ENCODE assay signal across 11 cellular contexts in genomic region chr12:2054091-2055018, GRCh38. TPM values are rescaled to one million over a fixed set of nuclear protein-coding genes. Genes with fewer than 3 reads are reported as not detected.
DNase-seq lines count a peak whose midpoint lies in the region; ATAC-seq and TF ChIP-seq lines count a peak whose summit lies in the region.
"Had no signal": no experiment of that assay in that cellular context is flagged by ENCODE, and none has a peak within 500 bp of the region (broad histone marks: within the 10 kb centered on the region; RNA-seq: fewer than 3 reads in every experiment).

No MANE protein-coding gene starts in this region.

- H3K9me3 ChIP-seq in MG63: no peaks in the 10 kb centered on the region
- no peaks in the 10 kb centered on the region for H3K9me3 ChIP-seq in PC-3 (ENCODE audit: low read length)

- CTCF ChIA-PET in PC-3 (lab: Charles Lee): no interaction called here

- no peak overlapping the region for H3K27ac Mint-ChIP-seq in natural killer cell treated with Interleukin-12 subunit alpha and Interleukin-12 subunit beta and Interleukin-15 and Interleukin-18, amount 100 ng/mL, for 72 hours

- no peaks in the 10 kb centered on the region for H3K36me3 ChIP-seq in MG63
- H3K36me3 ChIP-seq in PC-3 (ENCODE audit: low read depth, low read length): no peaks in the 10 kb centered on the region

- no peak overlapping the region for H2AFZ ChIP-seq in PC-3 (ENCODE audit: low read length)

- BruUV-seq in PC-3 (replicated peaks; lab: Mats Ljungman, UMichigan): no TSS peak

- H3K4me3 ChIP-seq in AG09309 (ENCODE audit: control insufficient read depth, low read depth, low read length) (peak overlapping the region; percentile 88), MG63 (peak overlapping the region; percentile 67), choroid plexus epithelial cell (ENCODE audit: low read depth, low read length) (peak overlapping the region; percentile 53), PC-3 (ENCODE audit: low read length) (no peak overlapping the region)
- H3K4me3 ChIP-seq: GM12878 had no signal

- H3K4me1 ChIP-seq in PC-3 (ENCODE audit: insufficient read depth, low read length): no peaks in the 10 kb centered on the region

- POLR2A ChIA-PET in PC-3 (lab: Charles Lee; ENCODE audit: unreplicated experiment): no interaction called here

- no peak overlapping the region for H3K4me2 ChIP-seq in PC-3 (ENCODE audit: low read length)

- no peak overlapping the region for H3K9ac ChIP-seq in PC-3 (ENCODE audit: low read length)

- intact Hi-C loops in PC-3 (cut with micrococcal nuclease): no loop called here

- H3K27me3 ChIP-seq in MG63 (no peaks in the 10 kb centered on the region), PC-3 (ENCODE audit: low read length) (peaks cover 84% of the 10 kb centered on the region)

- no peaks in the 10 kb centered on the region for H3K79me2 ChIP-seq in PC-3 (ENCODE audit: low read length)

- peaks cover 50 to 62% of the 10 kb centered on the region in 2 donors for H3K27me3 Mint-ChIP-seq in natural killer cell treated with Interleukin-12 subunit alpha and Interleukin-12 subunit beta and Interleukin-15 and Interleukin-18, amount 100 ng/mL, for 72 hours

- H3K36me3 Mint-ChIP-seq in natural killer cell treated with Interleukin-12 subunit alpha and Interleukin-12 subunit beta and Interleukin-15 and Interleukin-18, amount 100 ng/mL, for 72 hours: peaks cover 9% of the 10 kb centered on the region

- H3K27ac ChIP-seq in PC-3 (ENCODE audit: low read length): no peak overlapping the region

- H3K4me1 Mint-ChIP-seq in natural killer cell treated with Interleukin-12 subunit alpha and Interleukin-12 subunit beta and Interleukin-15 and Interleukin-18, amount 100 ng/mL, for 72 hours (ENCODE audit: low read depth in 2 of 2): peaks cover 8 to 10% of the 10 kb centered on the region in 2 donors

- H3K4me3 Mint-ChIP-seq in natural killer cell treated with Interleukin-12 subunit alpha and Interleukin-12 subunit beta and Interleukin-15 and Interleukin-18, amount 100 ng/mL, for 72 hours: peak overlapping the region; percentile 26

- H3F3A ChIP-seq in PC-3 (ENCODE audit: low read length, unreplicated experiment): no peaks in the 10 kb centered on the region

- DNase-seq in AG09309 (ENCODE audit: low read depth) (no peak), MG63 (no peak), choroid plexus epithelial cell (ENCODE audit: low read depth) (peak; percentile 16), NOMO-1 treated with DMSO at 0.1 percent for 48 hours (lab: John Stamatoyannopoulos, UW; ENCODE audit: unreplicated experiment) (no peak), PC-3 (no peak)
- no peak for DNase-seq in natural killer cell treated with Interleukin-12 subunit alpha and Interleukin-12 subunit beta and Interleukin-15 and Interleukin-18, amount 100 ng/mL, for 72 hours (ENCODE audit: low spot score)
- DNase-seq: central memory CD4-positive, alpha-beta T cell; stimulated activated CD4-positive, alpha-beta T cell treated with anti-CD3 and anti-CD28 coated beads, Interleukin-4, amount 100 ng/mL, for 1 hour had no signal

- H3K9me2 ChIP-seq in PC-3 (replicated peaks; ENCODE audit: low read length): no peaks in the 10 kb centered on the region

- no peaks in the 10 kb centered on the region for H3K9me3 Mint-ChIP-seq in natural killer cell treated with Interleukin-12 subunit alpha and Interleukin-12 subunit beta and Interleukin-15 and Interleukin-18, amount 100 ng/mL, for 72 hours

- H4K20me1 ChIP-seq in PC-3 (ENCODE audit: low read length): no peaks in the 10 kb centered on the region

- TF ChIP-seq CTCF in AG09309 (IDR thresholded peaks at IDR 0.05; ENCODE audit: control insufficient read depth, insufficient read depth, low read depth, low read length, missing control alignments) (no peak), choroid plexus epithelial cell (conservative IDR thresholded peaks at IDR 0.05; ENCODE audit: low read depth, low read length) (no peak), PC-3 (conservative IDR thresholded peaks at IDR 0.05; ENCODE audit: low read depth, low read length) (no peak)

- no peak for ATAC-seq in natural killer cell treated with Interleukin-12 subunit alpha and Interleukin-12 subunit beta and Interleukin-15 and Interleukin-18, amount 100 ng/mL, for 72 hours
- ATAC-seq in HG03439 (IDR thresholded peaks at IDR 0.05; ENCODE audit: unreplicated experiment): no peak
- ATAC-seq in GM18867 (IDR thresholded peaks at IDR 0.05; ENCODE audit: unreplicated experiment): no peak
- no peak for ATAC-seq in PC-3
- ATAC-seq: GM12878 had no signal

RNA-seq across cellular contexts. Expression of gene CACNA1C, which starts 1.6 kb away (rescaled TPM):
- 1.4 and 37.7 TPM in 2 replicates for total RNA-seq in MG63 (2014; rRNA removed; shearing (Covaris generic); ENCODE audit: low replicate concordance)
- under 1 TPM in 1 of 2 donors, not detected in 1; 0.06 TPM for total RNA-seq in natural killer cell treated with Interleukin-12 subunit alpha and Interleukin-12 subunit beta and Interleukin-15 and Interleukin-18, amount 100 ng/mL, for 72 hours
- not detected in 2 replicates for total RNA-seq in PC-3 (2014; rRNA removed)

RNA-seq across cellular contexts. Expression of gene DCP1B, which starts 50.1 kb away (rescaled TPM):
- total RNA-seq in MG63 (2014; rRNA removed; shearing (Covaris generic); ENCODE audit: low replicate concordance): 1.5 and 5.1 TPM in 2 replicates
- 10 to 100 TPM; 11.3 TPM for total RNA-seq in natural killer cell treated with Interleukin-12 subunit alpha and Interleukin-12 subunit beta and Interleukin-15 and Interleukin-18, amount 100 ng/mL, for 72 hours
- 3.6 and 4.9 TPM in 2 replicates for total RNA-seq in PC-3 (2014; rRNA removed)
